35 cellular contexts compared by ENCODE assay signal in the genomic region with DNA sequence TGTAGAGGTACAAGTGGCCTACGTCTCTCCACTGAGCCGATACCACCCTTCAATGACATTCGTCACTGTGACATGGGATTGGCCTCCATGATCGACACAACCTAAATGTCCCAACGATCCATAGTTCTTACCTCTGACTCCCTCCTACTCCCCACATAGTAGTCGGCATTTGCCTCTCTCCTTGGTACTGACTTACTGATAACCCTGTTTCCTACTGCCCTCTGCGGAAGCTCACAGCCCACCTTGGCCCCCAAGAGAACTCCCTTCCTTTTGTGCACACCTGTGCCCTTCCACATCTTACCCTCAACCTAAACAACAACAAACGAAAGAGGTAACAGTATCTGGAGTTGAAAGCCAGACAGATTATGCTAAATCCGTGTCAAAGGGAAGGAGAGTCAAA. TPM values are rescaled to one million over a fixed set of nuclear protein-coding genes. Genes with fewer than 3 reads are reported as not detected.
"Had no signal": no experiment of that assay in that cellular context is flagged by ENCODE, and none has a peak within 500 bp of the region (broad histone marks: within the 10 kb centered on the region; RNA-seq: fewer than 3 reads in every experiment).

No MANE protein-coding gene starts in this region.

- ATAC-seq: esophagus mucosa; gastrocnemius medialis; left cardiac atrium; left lung; mucosa of descending colon; natural killer cell treated with Interleukin-12 subunit alpha and Interleukin-12 subunit beta and Interleukin-15 and Interleukin-18, amount 100 ng/mL, for 72 hours; stimulated activated memory B cell treated with anti-CD40 and anti-IgM and Interleukin-4, amounts not matched to agents 10 μg/mL and 1 μg/mL and 100 μg/mL, for 72 hours; stimulated activated naive CD8-positive, alpha-beta T cell treated with anti-CD3 and anti-CD28 coated beads, Interleukin-15, Interleukin-2, amounts not matched to agents 100 U/mL and 50 U/mL, for 24 hours had no signal

- H2AFZ ChIP-seq: parathyroid adenoma had no signal

- H3K27me3 ChIP-seq: dorsolateral prefrontal cortex, right atrium auricular region, testis had no signal

- FAIRE-seq: colon, islet of Langerhans had no signal

- H3K79me2 ChIP-seq: parathyroid adenoma had no signal

- H3K27ac ChIP-seq: dorsolateral prefrontal cortex, epithelial cell of prostate, gastrocnemius medialis, left lung, neutrophil, parathyroid adenoma, prostate gland, right atrium auricular region, skin epidermis, spleen, testis, tibial artery had no signal

- H3K9ac ChIP-seq: parathyroid adenoma had no signal

- H3K9me3 ChIP-seq: gastrocnemius medialis, left lung, mucosa of descending colon, neutrophil, prostate gland, right atrium auricular region, spleen, testis, tibial artery had no signal

- DNase-seq: dorsolateral prefrontal cortex; effector CD8-positive, alpha-beta T cell; endodermal cell; foreskin fibroblast; gastrocnemius medialis; head of caudate nucleus; left cardiac atrium; left lung; mesenchymal stem cell; mucosa of descending colon; naive B cell; spleen; stimulated activated CD4-positive, alpha-beta T cell treated with anti-CD3 and anti-CD28 coated beads, Interleukin-4, amount 100 ng/mL, for 4 hours; stimulated activated naive CD8-positive, alpha-beta T cell treated with anti-CD3 and anti-CD28 coated beads, Interleukin-15, Interleukin-2, amounts not matched to agents 100 U/mL and 50 U/mL, for 24 hours; substantia nigra; testis; tibial artery had no signal

- H3K4me3 ChIP-seq: dorsolateral prefrontal cortex, gastrocnemius medialis, left lung, mucosa of descending colon, prostate gland, right atrium auricular region, skin epidermis, spleen, testis, tibial artery had no signal

- H3K36me3 ChIP-seq: gastrocnemius medialis, left lung, neutrophil, prostate gland, right atrium auricular region, spleen, tibial artery had no signal

- H3K4me1 ChIP-seq: parathyroid adenoma, prostate gland, testis had no signal

RNA-seq across cellular contexts. Expression of a gene that starts 23.9 kb away (rescaled TPM):
- total RNA-seq: endodermal cell; esophagus mucosa; gastrocnemius medialis; glomerular endothelial cell; kidney epithelial cell; left cardiac atrium; left lung; lower leg skin; lung microvascular endothelial cell; mesothelial cell of epicardium; mucosa of descending colon; natural killer cell treated with Interleukin-12 subunit alpha and Interleukin-12 subunit beta and Interleukin-15 and Interleukin-18, amount 100 ng/mL, for 72 hours; omental fat pad; prostate gland; right atrium auricular region; spleen; urinary bladder had no signal
- polyA plus RNA-seq: spleen, urinary bladder had no signal
